ENCODE assay signal across 18 cellular contexts in genomic region chr1:11054181-11054580, GRCh38. TPM values are rescaled to one million over a fixed set of nuclear protein-coding genes. Genes with fewer than 3 reads are reported as not detected.
DNase-seq lines count a peak whose midpoint lies in the region; ATAC-seq, FAIRE-seq and TF ChIP-seq lines count a peak whose summit lies in the region.
"Had no signal": no experiment of that assay in that cellular context is flagged by ENCODE, and none has a peak within 500 bp of the region (broad histone marks: within the 10 kb centered on the region; RNA-seq: fewer than 3 reads in every experiment).

No MANE protein-coding gene starts in this region.

- no peak for FAIRE-seq in K562 (lab: Jason Lieb, UNC)
- FAIRE-seq: A204.1, D721Med, GM12892, H54 had no signal

- POLR2A ChIA-PET in CD4-positive, alpha-beta T cell (lab: Charles Lee), result interaction anchor here (1.1 kb wide), 1 partner anchor 26 kb away, joined by 3 read pairs; no protein-coding TSS in a partner anchor
- POLR2A ChIA-PET in HCT116 (lab: Charles Lee), result no interaction called here
- POLR2A ChIA-PET in K562 (lab: Yijun Ruan, JAX), result interaction anchor here (0.5 to 0.6 kb wide), 2 partner anchors 16 to 601 kb away, joined by 3 to 4 read pairs; no protein-coding TSS in a partner anchor
- POLR2A ChIA-PET in PC-3 (lab: Charles Lee; ENCODE audit: unreplicated experiment), result no interaction called here

- no peak overlapping the region for H3K4ac ChIP-seq in mesendoderm (ENCODE audit: low read depth, low read length)

- TF ChIP-seq CTCF in CD4-positive, alpha-beta T cell (IDR thresholded peaks at IDR 0.05), result no peak
- TF ChIP-seq CTCF in HCT116 (IDR thresholded peaks at IDR 0.05 in 2 of 3, conservative IDR thresholded peaks at IDR 0.05 in 1 of 3; ENCODE audit: borderline replicate concordance in 1 of 3, insufficient read depth in 1 of 3, low read depth in 2 of 3, low read length in 2 of 3) (no peak), K562 (IDR thresholded peaks at IDR 0.05 in 2 of 3, conservative IDR thresholded peaks at IDR 0.05 in 1 of 3; ENCODE audit: insufficient read depth in 2 of 3, low read depth in 1 of 3, low read length in 3 of 3) (no peak), stomach (IDR thresholded peaks at IDR 0.05) (no peak), PC-3 (conservative IDR thresholded peaks at IDR 0.05; ENCODE audit: low read depth, low read length) (no peak)

- in situ Hi-C loops in K562 (cut with MboI), result no loop called here

- peaks cover 8% of the 10 kb centered on the region for H3K4me1 Mint-ChIP-seq in CD4-positive, alpha-beta T cell (ENCODE audit: low read depth)

- H2AFZ ChIP-seq in HCT116 (ENCODE audit: low read depth, low read length, poor library complexity, severe bottlenecking), result no peak overlapping the region
- no peak overlapping the region for H2AFZ ChIP-seq in K562 (ENCODE audit: low read depth, low read length)
- no peak overlapping the region for H2AFZ ChIP-seq in PC-3 (ENCODE audit: low read length)

- WGBS in K562 (ENCODE audit: insufficient coverage, low coverage, missing lambda C conversion rate), result 83% methylated on average over 7 of the region's 7 CpGs
- WGBS in stomach, 5 donors, result 87 to 91% (median 90%) methylated on average over 5 to 7 of the region's 7 CpGs
- WGBS in mesendoderm (ENCODE audit: extremely low coverage, insufficient coverage, low lambda C conversion rate), result no CpG with 5 or more reads among the region's 7 CpGs

- RAD21 ChIA-PET in HCT116 (lab: Charles Lee; ENCODE audit: low non-redundant PET in 1 of 2, low total read pairs in 2 of 2, uncharacterized antibody in 2 of 2, unreplicated experiment in 2 of 2), result no interaction called here

- H2BK5ac ChIP-seq in mesendoderm (ENCODE audit: low read length), result no peak overlapping the region

- H3K36me3 ChIP-seq in HCT116 (ENCODE audit: control insufficient read depth in 1 of 2, insufficient read depth in 2 of 2, low read length in 2 of 2) (peaks cover 2 to 25% of the 10 kb centered on the region in 2 experiments; a peak in 2 of 4 replicates), K562 (ENCODE audit: control insufficient read depth, insufficient read depth, low read length) (peaks cover 42% of the 10 kb centered on the region; the same call in 2 of the 3 replicates), stomach (peaks cover 19 to 44% (median 42%) of the 10 kb centered on the region in 4 donors), mesendoderm (ENCODE audit: control insufficient read depth, insufficient read depth, low read length) (peaks cover 7% of the 10 kb centered on the region), PC-3 (ENCODE audit: low read depth, low read length) (peaks cover 21% of the 10 kb centered on the region)

- H3K9ac ChIP-seq in HCT116 (ENCODE audit: low read length) (no peak overlapping the region), K562 (ENCODE audit: insufficient read depth in 1 of 2, low read depth in 2 of 2, low read length in 2 of 2) (no peak overlapping the region; a peak in 1 of 4 replicates), mesendoderm (ENCODE audit: low read length) (no peak overlapping the region), PC-3 (ENCODE audit: low read length) (no peak overlapping the region)

- no peaks in the 10 kb centered on the region for H3F3A ChIP-seq in PC-3 (ENCODE audit: low read length, unreplicated experiment)

- no peak overlapping the region for H3K23ac ChIP-seq in mesendoderm (ENCODE audit: low read length)

- H3K4me1 ChIP-seq in HCT116 (ENCODE audit: control insufficient read depth in 1 of 2, insufficient read depth in 2 of 2, low read length in 2 of 2) (peaks cover 0 to 14% of the 10 kb centered on the region in 2 experiments; a peak in 2 of 4 replicates), K562 (replicated peaks in 1 of 2; ENCODE audit: control insufficient read depth in 2 of 2, insufficient read depth in 2 of 2, low read length in 2 of 2) (peaks cover 3 to 62% of the 10 kb centered on the region in 2 experiments; a peak in 3 of 5 replicates), stomach (peaks cover 0 to 21% (median 15%) of the 10 kb centered on the region in 4 donors), mesendoderm (ENCODE audit: control insufficient read depth, low read depth, low read length) (no peaks in the 10 kb centered on the region), PC-3 (ENCODE audit: insufficient read depth, low read length) (peaks cover 10% of the 10 kb centered on the region; the same call in 1 of the 2 replicates)

- peaks cover 30% of the 10 kb centered on the region for H3K36me3 Mint-ChIP-seq in CD4-positive, alpha-beta T cell (ENCODE audit: low read depth)

- no peak for TF ChIP-seq EP300 in K562 (IDR thresholded peaks at IDR 0.05; ENCODE audit: low read length)
- TF ChIP-seq EP300 in stomach (IDR thresholded peaks at IDR 0.05), result no peak

- no peak for TF ChIP-seq RAD21 in HCT116 (IDR thresholded peaks at IDR 0.05; ENCODE audit: low read depth)
- no peak for TF ChIP-seq RAD21 in K562 (CRISPR knock-in tag; conservative IDR thresholded peaks at IDR 0.05 in 1 of 2, IDR thresholded peaks at IDR 0.05 in 1 of 2)

- H2AK5ac ChIP-seq in mesendoderm (ENCODE audit: low read length), result no peak overlapping the region

- H4K20me1 ChIP-seq in HCT116 (ENCODE audit: insufficient read depth), result no peaks in the 10 kb centered on the region
- peaks cover 14% of the 10 kb centered on the region for H4K20me1 ChIP-seq in K562 (replicated peaks; ENCODE audit: control insufficient read depth, insufficient read depth, low read length)
- no peaks in the 10 kb centered on the region for H4K20me1 ChIP-seq in PC-3 (ENCODE audit: low read length)

- TF ChIP-seq POLR2A in HCT116 (IDR thresholded peaks at IDR 0.05; ENCODE audit: borderline replicate concordance, extremely low read depth, insufficient read depth, insufficient read length) (no peak), K562 (conservative IDR thresholded peaks at IDR 0.05) (no peak), stomach (IDR thresholded peaks at IDR 0.05) (no peak)

- H3K4me3 ChIP-seq in HCT116 (replicated peaks in 1 of 2; ENCODE audit: low read depth in 1 of 2, low read length in 2 of 2), result no peak overlapping the region
- H3K4me3 ChIP-seq in K562, result no peak overlapping the region
- H3K4me3 ChIP-seq in stomach, result no peak overlapping the region
- no peak overlapping the region for H3K4me3 ChIP-seq in mesendoderm (ENCODE audit: low read length)
- H3K4me3 ChIP-seq in PC-3 (ENCODE audit: low read length), result no peak overlapping the region

- H3K27ac ChIP-seq in CD4-positive, alpha-beta T cell (ENCODE audit: low read depth, low read length), result no peak overlapping the region
- H3K27ac ChIP-seq in HCT116 (ENCODE audit: low read depth, low read length) (no peak overlapping the region), K562 (ENCODE audit: extremely low read depth, low read depth, low read length) (no peak overlapping the region), stomach (no peak overlapping the region), mesendoderm (ENCODE audit: low read depth, low read length) (no peak overlapping the region), PC-3 (ENCODE audit: low read length) (no peak overlapping the region)
- H3K27ac ChIP-seq: C4-2B had no signal

- H3K79me2 ChIP-seq in HCT116 (ENCODE audit: insufficient read depth, low read length) (peaks cover 30% of the 10 kb centered on the region), K562 (ENCODE audit: control insufficient read depth, insufficient read depth, low read length) (peaks cover 16% of the 10 kb centered on the region), mesendoderm (ENCODE audit: control insufficient read depth, insufficient read depth, low read length) (peaks cover 7% of the 10 kb centered on the region), PC-3 (ENCODE audit: low read length) (peaks cover 27% of the 10 kb centered on the region)

- no peak overlapping the region for H3K18ac ChIP-seq in mesendoderm (ENCODE audit: low read length)

- no peaks in the 10 kb centered on the region for H3K27me3 Mint-ChIP-seq in CD4-positive, alpha-beta T cell
- H3K27me3 Mint-ChIP-seq: IgD-negative memory B cell had no signal

- H3K27ac Mint-ChIP-seq in CD4-positive, alpha-beta T cell, result no peak overlapping the region
- H3K27ac Mint-ChIP-seq: CD8-positive, alpha-beta T cell; IgD-negative memory B cell had no signal

- DNase-seq in CD4-positive, alpha-beta T cell, result no peak
- DNase-seq in HCT116 (ENCODE audit: low read depth, low spot score) (no peak), K562 (ENCODE audit: extremely low read depth in 1 of 4, low spot score in 3 of 4) (no peak), sciatic nerve (ENCODE audit: low spot score) (no peak), stomach (no peak), mesendoderm (no peak), PC-3 (no peak)
- DNase-seq: CD8-positive, alpha-beta T cell; COR-L47; GDM1 had no signal

- no peaks in the 10 kb centered on the region for H3K9me3 ChIP-seq in CD4-positive, alpha-beta T cell (ENCODE audit: control insufficient read depth, low read length)
- H3K9me3 ChIP-seq in HCT116 (ENCODE audit: control insufficient read depth in 1 of 2, insufficient read depth in 1 of 2, low read depth in 1 of 2, low read length in 2 of 2) (no peaks in the 10 kb centered on the region), K562 (replicated peaks; ENCODE audit: control insufficient read depth, insufficient read depth, low read depth, low read length) (no peaks in the 10 kb centered on the region), stomach (no peaks in the 10 kb centered on the region), PC-3 (ENCODE audit: low read length) (no peaks in the 10 kb centered on the region)
- H3K9me3 ChIP-seq: BE2C had no signal

- H3K56ac ChIP-seq in mesendoderm (ENCODE audit: low read length), result no peak overlapping the region

- H3K9me2 ChIP-seq in HCT116 (ENCODE audit: insufficient read depth), result no peaks in the 10 kb centered on the region
- no peaks in the 10 kb centered on the region for H3K9me2 ChIP-seq in PC-3 (replicated peaks; ENCODE audit: low read length)

- no peak overlapping the region for H2BK15ac ChIP-seq in mesendoderm (replicated peaks; ENCODE audit: low read depth)

- H3K79me1 ChIP-seq in mesendoderm (ENCODE audit: low read length), result peaks cover 5% of the 10 kb centered on the region

- H4K5ac ChIP-seq in mesendoderm (ENCODE audit: low read length), result no peak overlapping the region

- no peaks in the 10 kb centered on the region for H3K27me3 ChIP-seq in CD4-positive, alpha-beta T cell (ENCODE audit: control insufficient read depth, insufficient read depth, low read length)
- H3K27me3 ChIP-seq in HCT116 (ENCODE audit: insufficient read depth, low read length) (no peaks in the 10 kb centered on the region), K562 (ENCODE audit: control insufficient read depth in 2 of 2, insufficient read depth in 2 of 2, low read length in 2 of 2) (no peaks in the 10 kb centered on the region), stomach (peaks cover 0 to 11% (median 0%) of the 10 kb centered on the region in 3 donors), mesendoderm (ENCODE audit: insufficient read depth, low read length, poor library complexity) (no peaks in the 10 kb centered on the region), PC-3 (ENCODE audit: low read length) (no peaks in the 10 kb centered on the region)
- H3K27me3 ChIP-seq: BE2C had no signal

- H3K4me2 ChIP-seq in HCT116 (ENCODE audit: low read length) (no peak overlapping the region), K562 (ENCODE audit: insufficient read depth, low read length) (no peak overlapping the region), mesendoderm (ENCODE audit: low read length) (no peak overlapping the region), PC-3 (ENCODE audit: low read length) (no peak overlapping the region)

- peak overlapping the region; percentile 38 for H3K4me3 Mint-ChIP-seq in CD4-positive, alpha-beta T cell
- H3K4me3 Mint-ChIP-seq: CD8-positive, alpha-beta T cell; IgD-negative memory B cell had no signal

- no peak overlapping the region for H4K8ac ChIP-seq in mesendoderm (ENCODE audit: low read depth, low read length)

- intact Hi-C loops in CD4-positive, alpha-beta T cell (cut with DNase I, micrococcal nuclease), result no loop called here
- intact Hi-C loops in HCT116 (cut with micrococcal nuclease) (no loop called here), K562 (cut with micrococcal nuclease) (no loop called here), sciatic nerve (cut with DNase I) (no loop called here), stomach (cut with DNase I; ENCODE audit: low total_unique reads) (no loop called here), PC-3 (cut with micrococcal nuclease) (no loop called here)

- CTCF ChIA-PET in CD4-positive, alpha-beta T cell (lab: Charles Lee), result no interaction called here
- CTCF ChIA-PET in HCT116 (lab: Charles Lee) (no interaction called here), K562 (lab: Yijun Ruan, JAX; ENCODE audit: low intra/inter-chr PET ratio) (no interaction called here), PC-3 (lab: Charles Lee) (no interaction called here)

- peaks cover 4% of the 10 kb centered on the region for H3K9me1 ChIP-seq in K562 (ENCODE audit: control insufficient read depth, insufficient read depth, low read length)

- no peak for ATAC-seq in CD4-positive, alpha-beta T cell (ENCODE audit: poor library complexity)
- ATAC-seq in HCT116, result peak; percentile 1; the same call in 1 of the 2 replicates
- ATAC-seq in K562, result peak; percentile 1; the same call in 1 of the 3 replicates
- peak; percentile 21 for ATAC-seq in sciatic nerve
- ATAC-seq in PC-3, result no peak; the same call in 1 of the 2 replicates
- ATAC-seq: CD8-positive, alpha-beta T cell had no signal

- H3K9me3 Mint-ChIP-seq in CD4-positive, alpha-beta T cell, result no peaks in the 10 kb centered on the region
- H3K9me3 Mint-ChIP-seq: CD8-positive, alpha-beta T cell; IgD-negative memory B cell had no signal

- BruUV-seq in HCT116 (replicated peaks; lab: Mats Ljungman, UMichigan) (no TSS peak), K562 (replicated peaks; lab: Mats Ljungman, UMichigan) (no TSS peak), PC-3 (replicated peaks; lab: Mats Ljungman, UMichigan) (no TSS peak)

- H2BK120ac ChIP-seq in mesendoderm (ENCODE audit: low read depth, low read length), result no peak overlapping the region

RNA-seq across cellular contexts. Expression of gene SRM, which starts 5.6 kb away (rescaled TPM):
- 10 to 100 TPM; 21.2 to 24.8 TPM for total RNA-seq in CD4-positive, alpha-beta T cell
- 150 TPM for total RNA-seq in HCT116 (2021; ENCODE audit: unreplicated experiment)
- polyA plus RNA-seq in HCT116 (2012), result 140 and 159 TPM in 2 replicates
- 25.5 and 107 TPM in 2 replicates for total RNA-seq in K562 (2011; cell fraction: chromatin; rRNA removed; ENCODE audit: low replicate concordance)
- 109 and 122 TPM in 2 replicates for total RNA-seq in K562 (2011; cell fraction: nucleolus; rRNA removed)
- 64.7 and 103 TPM in 2 replicates for total RNA-seq in K562 (2011; cell fraction: nucleoplasm; rRNA removed)
- 93.2 and 164 TPM in 2 replicates for total RNA-seq in K562 (2014; rRNA removed)
- total RNA-seq in K562 (2014; rRNA removed; fragmentation: Illumina TruSeq; extraction: Trizol), result 36.1 and 40.4 TPM in 2 replicates
- 82.5 and 95.0 TPM in 2 replicates for total RNA-seq in K562 (2015; rRNA removed; fragmentation: Illumina TruSeq; extraction: Trizol)
- total RNA-seq in K562 (2021), result 373 and 403 TPM in 2 replicates
- polyA plus RNA-seq in K562 (2011; rRNA removed), result 51.5 and 53.4 TPM in 2 replicates
- polyA plus RNA-seq in K562 (2011; cell fraction: cytosol; rRNA removed), result 100 and 208 TPM in 2 replicates
- polyA plus RNA-seq in K562 (2011; cell fraction: nucleus; rRNA removed), result 62.9 and 103 TPM in 2 replicates
- 211 and 367 TPM in 2 replicates for polyA plus RNA-seq in K562 (2012)
- polyA plus RNA-seq in K562 (2014; fragmentation: Illumina TruSeq; extraction: Trizol), result 296 and 340 TPM in 2 replicates
- 10 to 100 TPM; 23.9 to 34.1 TPM for polyA plus RNA-seq in K562 (2014; fragmentation: Nextera tagmentation; extraction: Ambion mirVana)
- 143 and 176 TPM in 2 replicates for polyA plus RNA-seq in K562 (2014; rRNA removed)
- polyA minus RNA-seq in K562 (2011; rRNA and poly(A)+ RNA removed), result 55.4 and 73.9 TPM in 2 replicates
- polyA minus RNA-seq in K562 (2011; cell fraction: cytosol; rRNA and poly(A)+ RNA removed), result 241 and 294 TPM in 2 replicates
- polyA minus RNA-seq in K562 (2011; cell fraction: nucleus; rRNA and poly(A)+ RNA removed), result 35.8 and 45.7 TPM in 2 replicates
- total RNA-seq in sciatic nerve, result 75.3 TPM
- total RNA-seq in stomach, result 100 to 1,000 TPM in 1 of 5 donors, 10 to 100 TPM in 3, 1 to 10 TPM in 1; 9.0 to 108 (median 34.4) TPM
- polyA plus RNA-seq in stomach, result 100 to 1,000 TPM in 1 of 3 donors, 10 to 100 TPM in 2; 78.5 to 149 (median 91.8) TPM
- 484 TPM for polyA plus RNA-seq in mesendoderm (2013, experiment 1 of 2)
- 453 TPM for polyA plus RNA-seq in mesendoderm (2013, experiment 2 of 2)
- total RNA-seq in PC-3 (2014; rRNA removed), result 151 and 290 TPM in 2 replicates

RNA-seq across cellular contexts. Expression of gene MASP2, which starts 7.1 kb away (rescaled TPM):
- total RNA-seq in CD4-positive, alpha-beta T cell, result under 1 TPM; 0.27 to 0.53 TPM
- 0.25 TPM for total RNA-seq in HCT116 (2021; ENCODE audit: unreplicated experiment)
- polyA plus RNA-seq in HCT116 (2012), result 1.0 and 1.4 TPM in 2 replicates
- 0.49 and 1.1 TPM in 2 replicates for total RNA-seq in K562 (2011; cell fraction: chromatin; rRNA removed; ENCODE audit: low replicate concordance)
- 0.33 and 0.39 TPM in 2 replicates for total RNA-seq in K562 (2011; cell fraction: nucleolus; rRNA removed)
- total RNA-seq in K562 (2011; cell fraction: nucleoplasm; rRNA removed), result 0.37 and 0.38 TPM in 2 replicates
- 0.08 TPM in 1 of 2 replicates, not detected in the other for total RNA-seq in K562 (2014; rRNA removed)
- 0.07 TPM in 1 of 2 replicates, not detected in the other for total RNA-seq in K562 (2014; rRNA removed; fragmentation: Illumina TruSeq; extraction: Trizol)
- total RNA-seq in K562 (2015; rRNA removed; fragmentation: Illumina TruSeq; extraction: Trizol), result not detected in 2 replicates
- 0.09 and 0.27 TPM in 2 replicates for total RNA-seq in K562 (2021)
- polyA plus RNA-seq in K562 (2011; rRNA removed), result 0.03 TPM in 1 of 2 replicates, not detected in the other
- 0.03 and 0.09 TPM in 2 replicates for polyA plus RNA-seq in K562 (2011; cell fraction: cytosol; rRNA removed)
- 0.14 and 0.28 TPM in 2 replicates for polyA plus RNA-seq in K562 (2011; cell fraction: nucleus; rRNA removed)
- 0.76 and 1.9 TPM in 2 replicates for polyA plus RNA-seq in K562 (2012)
- polyA plus RNA-seq in K562 (2014; fragmentation: Illumina TruSeq; extraction: Trizol), result not detected in 2 replicates
- under 1 TPM; 0.01 to 0.06 TPM for polyA plus RNA-seq in K562 (2014; fragmentation: Nextera tagmentation; extraction: Ambion mirVana)
- 0.11 and 0.23 TPM in 2 replicates for polyA plus RNA-seq in K562 (2014; rRNA removed)
- polyA minus RNA-seq in K562 (2011; rRNA and poly(A)+ RNA removed), result not detected in 2 replicates
- not detected in 2 replicates for polyA minus RNA-seq in K562 (2011; cell fraction: cytosol; rRNA and poly(A)+ RNA removed)
- polyA minus RNA-seq in K562 (2011; cell fraction: nucleus; rRNA and poly(A)+ RNA removed), result 0.11 and 0.13 TPM in 2 replicates
- not detected for total RNA-seq in sciatic nerve
- not detected for total RNA-seq in stomach
- polyA plus RNA-seq in stomach, result not detected
- 0.52 TPM for polyA plus RNA-seq in mesendoderm (2013, experiment 1 of 2)
- polyA plus RNA-seq in mesendoderm (2013, experiment 2 of 2), result 0.38 TPM
- 0.26 and 0.92 TPM in 2 replicates for total RNA-seq in PC-3 (2014; rRNA removed)
- polyA plus RNA-seq: AG04450, IgD-negative memory B cell had no signal

RNA-seq across cellular contexts. Expression of gene TARDBP, which starts 41.7 kb away (rescaled TPM):
- 100 to 1,000 TPM; 141 to 149 TPM for total RNA-seq in CD4-positive, alpha-beta T cell
- 155 TPM for total RNA-seq in HCT116 (2021; ENCODE audit: unreplicated experiment)
- 81.8 and 102 TPM in 2 replicates for polyA plus RNA-seq in HCT116 (2012)
- total RNA-seq in K562 (2011; cell fraction: chromatin; rRNA removed; ENCODE audit: low replicate concordance), result 242 and 417 TPM in 2 replicates
- 197 and 216 TPM in 2 replicates for total RNA-seq in K562 (2011; cell fraction: nucleolus; rRNA removed)
- total RNA-seq in K562 (2011; cell fraction: nucleoplasm; rRNA removed), result 336 and 397 TPM in 2 replicates
- 129 TPM in 2 replicates for total RNA-seq in K562 (2014; rRNA removed)
- 176 and 198 TPM in 2 replicates for total RNA-seq in K562 (2014; rRNA removed; fragmentation: Illumina TruSeq; extraction: Trizol)
- total RNA-seq in K562 (2015; rRNA removed; fragmentation: Illumina TruSeq; extraction: Trizol), result 206 and 220 TPM in 2 replicates
- 211 and 243 TPM in 2 replicates for total RNA-seq in K562 (2021)
- 220 and 244 TPM in 2 replicates for polyA plus RNA-seq in K562 (2011; rRNA removed)
- polyA plus RNA-seq in K562 (2011; cell fraction: cytosol; rRNA removed), result 83.0 and 130 TPM in 2 replicates
- 341 and 531 TPM in 2 replicates for polyA plus RNA-seq in K562 (2011; cell fraction: nucleus; rRNA removed)
- polyA plus RNA-seq in K562 (2012), result 176 and 348 TPM in 2 replicates
- polyA plus RNA-seq in K562 (2014; fragmentation: Illumina TruSeq; extraction: Trizol), result 358 and 487 TPM in 2 replicates
- polyA plus RNA-seq in K562 (2014; fragmentation: Nextera tagmentation; extraction: Ambion mirVana), result 100 to 1,000 TPM; 122 to 285 TPM
- 403 and 515 TPM in 2 replicates for polyA plus RNA-seq in K562 (2014; rRNA removed)
- polyA minus RNA-seq in K562 (2011; rRNA and poly(A)+ RNA removed), result 180 and 229 TPM in 2 replicates
- 96.8 and 129 TPM in 2 replicates for polyA minus RNA-seq in K562 (2011; cell fraction: cytosol; rRNA and poly(A)+ RNA removed)
- polyA minus RNA-seq in K562 (2011; cell fraction: nucleus; rRNA and poly(A)+ RNA removed), result 160 and 216 TPM in 2 replicates
- total RNA-seq in sciatic nerve, result 165 TPM
- total RNA-seq in stomach, result 100 to 1,000 TPM in 4 of 5 donors, 10 to 100 TPM in 1; 68.8 to 243 (median 159) TPM
- polyA plus RNA-seq in stomach, result 100 to 1,000 TPM in 2 of 3 donors, 10 to 100 TPM in 1; 85.3 to 102 (median 100) TPM
- polyA plus RNA-seq in mesendoderm (2013, experiment 1 of 2), result 297 TPM
- 294 TPM for polyA plus RNA-seq in mesendoderm (2013, experiment 2 of 2)
- 78.5 and 102 TPM in 2 replicates for total RNA-seq in PC-3 (2014; rRNA removed)

RNA-seq across cellular contexts. Expression of gene EXOSC10, which starts 45.5 kb away (rescaled TPM):
- 10 to 100 TPM; 81.6 to 89.0 TPM for total RNA-seq in CD4-positive, alpha-beta T cell
- total RNA-seq in HCT116 (2021; ENCODE audit: unreplicated experiment) (80.7 TPM), K562 (2014; rRNA removed) (123 and 125 TPM in 2 replicates), K562 (2014; rRNA removed; fragmentation: Illumina TruSeq; extraction: Trizol) (91.0 and 91.1 TPM in 2 replicates), K562 (2015; rRNA removed; fragmentation: Illumina TruSeq; extraction: Trizol) (114 and 115 TPM in 2 replicates), K562 (2021) (101 and 105 TPM in 2 replicates), sciatic nerve (81.8 TPM), stomach (100 to 1,000 TPM in 1 of 5 donors, 10 to 100 TPM in 4; 15.1 to 118 (median 38.3) TPM), PC-3 (2014; rRNA removed) (95.9 and 96.3 TPM in 2 replicates)
- 54.2 and 62.1 TPM in 2 replicates for polyA plus RNA-seq in HCT116 (2012)
- total RNA-seq in K562 (2011; cell fraction: chromatin; rRNA removed; ENCODE audit: low replicate concordance), result 296 and 313 TPM in 2 replicates
- total RNA-seq in K562 (2011; cell fraction: nucleolus; rRNA removed), result 135 and 164 TPM in 2 replicates
- 188 and 208 TPM in 2 replicates for total RNA-seq in K562 (2011; cell fraction: nucleoplasm; rRNA removed)
- polyA plus RNA-seq in K562 (2011; rRNA removed) (93.8 and 94.1 TPM in 2 replicates), K562 (2014; fragmentation: Illumina TruSeq; extraction: Trizol) (121 and 146 TPM in 2 replicates), K562 (2014; fragmentation: Nextera tagmentation; extraction: Ambion mirVana) (10 to 100 TPM; 23.4 to 61.4 TPM), K562 (2014; rRNA removed) (130 and 150 TPM in 2 replicates), stomach (10 to 100 TPM; 21.6 to 43.2 (median 23.2) TPM)
- polyA plus RNA-seq in K562 (2011; cell fraction: cytosol; rRNA removed), result 72.7 and 82.6 TPM in 2 replicates
- 226 and 287 TPM in 2 replicates for polyA plus RNA-seq in K562 (2011; cell fraction: nucleus; rRNA removed)
- 75.0 and 77.2 TPM in 2 replicates for polyA plus RNA-seq in K562 (2012)
- polyA minus RNA-seq in K562 (2011; rRNA and poly(A)+ RNA removed), result 128 and 135 TPM in 2 replicates
- polyA minus RNA-seq in K562 (2011; cell fraction: cytosol; rRNA and poly(A)+ RNA removed), result 39.3 and 50.5 TPM in 2 replicates
- polyA minus RNA-seq in K562 (2011; cell fraction: nucleus; rRNA and poly(A)+ RNA removed), result 64.6 and 144 TPM in 2 replicates
- 70.8 TPM for polyA plus RNA-seq in mesendoderm (2013, experiment 1 of 2)
- 71.5 TPM for polyA plus RNA-seq in mesendoderm (2013, experiment 2 of 2)

Comparison
In these comparisons a context has a peak if more than half of its experiments do, and no peak if none do; other contexts are left out.
1. ATAC-seq: peak in HCT116 (single experiment), K562 (single experiment) and sciatic nerve (single experiment); none in CD4-positive, alpha-beta T cell (single experiment) and PC-3 (single experiment).
2. POLR2A ChIA-PET loops: an anchor here in CD4-positive, alpha-beta T cell (1.1 kb wide) and K562 (0.5 to 0.6 kb wide); none called in HCT116 and PC-3.